20 cellular contexts compared by ENCODE assay signal in genomic region chr2:135651717-135652116, GRCh38.
"Had no signal": no experiment of that assay in that cellular context is flagged by ENCODE, and none has a peak within 500 bp of the region (broad histone marks: within the 10 kb centered on the region; RNA-seq: fewer than 3 reads in every experiment).

No MANE protein-coding gene starts in this region.

- H3K27ac Mint-ChIP-seq: activated CD4-positive, alpha-beta T cell treated with anti-CD3 and anti-CD28 coated beads for 36 hours; activated T-helper 2 cell treated with anti-CD3 and anti-CD28 coated beads, Interferon-gamma antibody, Interleukin-2, Interleukin-4, amounts not matched to agents 10 μg/mL and 5 μg/mL and 100 μg/mL, durations not matched to agents 14 hours and 24 hours and 36 hours; natural killer cell treated with Interleukin-12 subunit alpha and Interleukin-12 subunit beta and Interleukin-15 and Interleukin-18, amount 100 ng/mL, for 72 hours; type B pancreatic cell had no signal

- ATAC-seq: activated CD4-positive, alpha-beta T cell treated with anti-CD3 and anti-CD28 coated beads for 36 hours; gastroesophageal sphincter; right lobe of liver had no signal

- H3K4me3 Mint-ChIP-seq: activated CD4-positive, alpha-beta T cell treated with anti-CD3 and anti-CD28 coated beads for 36 hours; natural killer cell treated with Interleukin-12 subunit alpha and Interleukin-12 subunit beta and Interleukin-15 and Interleukin-18, amount 100 ng/mL, for 72 hours; stimulated activated naive CD8-positive, alpha-beta T cell treated with anti-CD3 and anti-CD28 coated beads, Interleukin-15, Interleukin-2, amounts not matched to agents 100 ng/mL and 50 ng/mL, for 24 hours; T-cell; type B pancreatic cell had no signal

- DNase-seq: activated CD4-positive, alpha-beta T cell treated with anti-CD3 and anti-CD28 coated beads for 36 hours; activated CD4-positive, CD25-positive, alpha-beta regulatory T cell; activated CD8-positive, alpha-beta memory T cell treated with anti-CD3 and anti-CD28 coated beads, Interleukin-2, amount 50 U/mL, for 48 hours; activated naive CD4-positive, alpha-beta T cell treated with Interleukin-2 at 50 U/mL for 16 hours; activated T-cell treated with anti-CD3 and anti-CD28 coated beads, Interleukin-2, amount 50 U/mL, for 48 hours; amygdala; caudate nucleus; islet precursor cell; left ventricle myocardium inferior; mesendoderm; right lobe of liver; stimulated activated CD4-positive, alpha-beta T cell treated with anti-CD3 and anti-CD28 coated beads, Interleukin-2, amount 100 ng/mL, for 48 hours; substantia nigra had no signal

- FAIRE-seq: endothelial cell of umbilical vein had no signal

- H3K27me3 Mint-ChIP-seq: activated CD4-positive, alpha-beta T cell treated with anti-CD3 and anti-CD28 coated beads for 36 hours; natural killer cell treated with Interleukin-12 subunit alpha and Interleukin-12 subunit beta and Interleukin-15 and Interleukin-18, amount 100 ng/mL, for 72 hours; stimulated activated naive CD8-positive, alpha-beta T cell treated with anti-CD3 and anti-CD28 coated beads, Interleukin-15, Interleukin-2, amounts not matched to agents 100 ng/mL and 50 ng/mL, for 24 hours; T-cell; type B pancreatic cell had no signal

- H3K9me3 Mint-ChIP-seq: activated T-helper 2 cell treated with anti-CD3 and anti-CD28 coated beads, Interferon-gamma antibody, Interleukin-2, Interleukin-4, amounts not matched to agents 10 μg/mL and 5 μg/mL and 100 μg/mL, durations not matched to agents 14 hours and 24 hours and 36 hours; natural killer cell treated with Interleukin-12 subunit alpha and Interleukin-12 subunit beta and Interleukin-15 and Interleukin-18, amount 100 ng/mL, for 72 hours; stimulated activated naive CD8-positive, alpha-beta T cell treated with anti-CD3 and anti-CD28 coated beads, Interleukin-15, Interleukin-2, amounts not matched to agents 100 ng/mL and 50 ng/mL, for 24 hours; T-cell; type B pancreatic cell had no signal
